ENCODE assay signal across 14 cellular contexts in genomic region chr5:67164856-67165523, GRCh38. TPM values are rescaled to one million over a fixed set of nuclear protein-coding genes. Genes with fewer than 3 reads are reported as not detected.
DNase-seq lines count a peak whose midpoint lies in the region; ATAC-seq lines count a peak whose summit lies in the region.
"Had no signal": no experiment of that assay in that cellular context is flagged by ENCODE, and none has a peak within 500 bp of the region (broad histone marks: within the 10 kb centered on the region; RNA-seq: fewer than 3 reads in every experiment).

No MANE protein-coding gene starts in this region.

- H3K27ac ChIP-seq in CD4-positive, CD25-positive, alpha-beta regulatory T cell (ENCODE audit: insufficient read depth, low read length, poor library complexity, severe bottlenecking), result peak overlapping the region; percentile 90

- H3K9ac ChIP-seq in ES-I3 (ENCODE audit: low read depth, low read length), result peak overlapping the region; percentile 79

- no peak for ATAC-seq in CD4-positive, CD25-positive, alpha-beta regulatory T cell (ENCODE audit: low read depth in 2 of 2)
- no peak for ATAC-seq in GM19328 (IDR thresholded peaks at IDR 0.05; ENCODE audit: unreplicated experiment)

- H3K4me1 ChIP-seq in CD4-positive, CD25-positive, alpha-beta regulatory T cell (ENCODE audit: control insufficient read depth, insufficient read depth, low read length, poor library complexity, severe bottlenecking), result peaks cover 90% of the 10 kb centered on the region
- H3K4me1 ChIP-seq in ES-I3 (ENCODE audit: insufficient read depth, low read length) (no peaks in the 10 kb centered on the region; the same call in 1 of the 2 replicates), mononuclear cell (ENCODE audit: insufficient read depth, low read length) (peaks cover 35% of the 10 kb centered on the region)

- intact Hi-C loops in activated T-helper 2 cell treated with anti-CD3 and anti-CD28 coated beads, Interferon-gamma antibody, Interleukin-2, Interleukin-4, amounts not matched to agents 10 μg/mL and 5 μg/mL and 100 μg/mL, durations not matched to agents 14 hours and 24 hours and 36 hours (cut with micrococcal nuclease), result loop anchor here (5.0 kb wide), 3 partner anchors 338 to 1543 kb away; partner anchors contain the start of gene TRIM23

- no peak for DNase-seq in CD4-positive, CD25-positive, alpha-beta regulatory T cell
- DNase-seq in activated T-helper 2 cell treated with anti-CD3 and anti-CD28 coated beads, Interferon-gamma antibody, Interleukin-2, Interleukin-4, amounts not matched to agents 10 μg/mL and 5 μg/mL and 100 μg/mL, durations not matched to agents 14 hours and 24 hours and 36 hours (ENCODE audit: low spot score), result no peak
- no peak for DNase-seq in HCEC 1CT
- DNase-seq in GM19238 (ENCODE audit: insufficient read length, low spot score), result no peak
- DNase-seq in NCI-H1417 (lab: John Stamatoyannopoulos, UW), result no peak
- DNase-seq: foreskin melanocyte; NCI-H1694 treated with DMSO at 0.1 percent for 48 hours; NCI-H526; RPMI8226; stimulated activated CD4-positive, alpha-beta T cell treated with anti-CD3 and anti-CD28 coated beads, Interleukin-4, amount 100 ng/mL, for 4 hours had no signal

- H3K27me3 Mint-ChIP-seq in CD4-positive, CD25-positive, alpha-beta regulatory T cell, result no peaks in the 10 kb centered on the region
- no peaks in the 10 kb centered on the region for H3K27me3 Mint-ChIP-seq in activated T-helper 2 cell treated with anti-CD3 and anti-CD28 coated beads, Interferon-gamma antibody, Interleukin-2, Interleukin-4, amounts not matched to agents 10 μg/mL and 5 μg/mL and 100 μg/mL, durations not matched to agents 14 hours and 24 hours and 36 hours (ENCODE audit: low read depth)

- H3K36me3 Mint-ChIP-seq in CD4-positive, CD25-positive, alpha-beta regulatory T cell, result peaks cover 17% of the 10 kb centered on the region
- peaks cover 34% of the 10 kb centered on the region for H3K36me3 Mint-ChIP-seq in activated T-helper 2 cell treated with anti-CD3 and anti-CD28 coated beads, Interferon-gamma antibody, Interleukin-2, Interleukin-4, amounts not matched to agents 10 μg/mL and 5 μg/mL and 100 μg/mL, durations not matched to agents 14 hours and 24 hours and 36 hours (ENCODE audit: low read depth)

- peak overlapping the region; percentile 61 for H3K4me3 ChIP-seq in CD4-positive, CD25-positive, alpha-beta regulatory T cell (ENCODE audit: low read depth, low read length)
- H3K4me3 ChIP-seq in mononuclear cell (ENCODE audit: low read length), result peak overlapping the region; percentile 34
- H3K4me3 ChIP-seq: K562 had no signal

- peak overlapping the region; percentile 97 to 99 (median 99) for H3K27ac Mint-ChIP-seq in CD4-positive, CD25-positive, alpha-beta regulatory T cell
- H3K27ac Mint-ChIP-seq in activated T-helper 2 cell treated with anti-CD3 and anti-CD28 coated beads, Interferon-gamma antibody, Interleukin-2, Interleukin-4, amounts not matched to agents 10 μg/mL and 5 μg/mL and 100 μg/mL, durations not matched to agents 14 hours and 24 hours and 36 hours, result peak overlapping the region; percentile 93

- H3K9me3 ChIP-seq in CD4-positive, CD25-positive, alpha-beta regulatory T cell (ENCODE audit: control insufficient read depth in 2 of 2, low read length in 2 of 2), result no peaks in the 10 kb centered on the region
- H3K9me3 ChIP-seq in ES-I3 (ENCODE audit: control insufficient read depth, insufficient read depth, low read length) (no peaks in the 10 kb centered on the region), mononuclear cell (ENCODE audit: low read depth, low read length) (no peaks in the 10 kb centered on the region)

- H3K9me3 Mint-ChIP-seq in CD4-positive, CD25-positive, alpha-beta regulatory T cell, result no peaks in the 10 kb centered on the region
- H3K9me3 Mint-ChIP-seq in activated T-helper 2 cell treated with anti-CD3 and anti-CD28 coated beads, Interferon-gamma antibody, Interleukin-2, Interleukin-4, amounts not matched to agents 10 μg/mL and 5 μg/mL and 100 μg/mL, durations not matched to agents 14 hours and 24 hours and 36 hours, result no peaks in the 10 kb centered on the region

- peaks cover 37 to 88% (median 52%) of the 10 kb centered on the region in 4 donors for H3K4me1 Mint-ChIP-seq in CD4-positive, CD25-positive, alpha-beta regulatory T cell
- H3K4me1 Mint-ChIP-seq in activated T-helper 2 cell treated with anti-CD3 and anti-CD28 coated beads, Interferon-gamma antibody, Interleukin-2, Interleukin-4, amounts not matched to agents 10 μg/mL and 5 μg/mL and 100 μg/mL, durations not matched to agents 14 hours and 24 hours and 36 hours (ENCODE audit: low read depth), result peaks cover 55% of the 10 kb centered on the region

- H3K4me3 Mint-ChIP-seq in CD4-positive, CD25-positive, alpha-beta regulatory T cell, result peak overlapping the region; percentile 86 to 94 (median 92)
- H3K4me3 Mint-ChIP-seq in activated T-helper 2 cell treated with anti-CD3 and anti-CD28 coated beads, Interferon-gamma antibody, Interleukin-2, Interleukin-4, amounts not matched to agents 10 μg/mL and 5 μg/mL and 100 μg/mL, durations not matched to agents 14 hours and 24 hours and 36 hours (ENCODE audit: low read depth), result peak overlapping the region; percentile 84

- H3K36me3 ChIP-seq in CD4-positive, CD25-positive, alpha-beta regulatory T cell (ENCODE audit: control insufficient read depth, insufficient read depth, low read length), result peaks cover 25% of the 10 kb centered on the region
- no peaks in the 10 kb centered on the region for H3K36me3 ChIP-seq in ES-I3 (ENCODE audit: insufficient read depth, low read length)

- no peaks in the 10 kb centered on the region for H3K27me3 ChIP-seq in CD4-positive, CD25-positive, alpha-beta regulatory T cell (ENCODE audit: control insufficient read depth, insufficient read depth, low read length)
- H3K27me3 ChIP-seq in mononuclear cell (ENCODE audit: insufficient read depth, low read length), result no peaks in the 10 kb centered on the region

RNA-seq across cellular contexts. Expression of gene CD180, which starts 31.6 kb away (rescaled TPM):
- total RNA-seq in CD4-positive, CD25-positive, alpha-beta regulatory T cell, result not detected
- under 1 TPM in 3 of 4 donors, not detected in 1; 0.06 to 0.37 (median 0.11) TPM for polyA plus RNA-seq in CD4-positive, CD25-positive, alpha-beta regulatory T cell
- total RNA-seq in activated T-helper 2 cell treated with anti-CD3 and anti-CD28 coated beads, Interferon-gamma antibody, Interleukin-2, Interleukin-4, amounts not matched to agents 10 μg/mL and 5 μg/mL and 100 μg/mL, durations not matched to agents 14 hours and 24 hours and 36 hours, result 0.02 TPM in 2 replicates
- 2.3 TPM for total RNA-seq in mononuclear cell
